ENCODE assay signal across 1 cellular context in genomic region chrX:23841847-23842522, GRCh38.
A peak's percentile ranks its signal among the peaks of the same experiment; 100 is the strongest.
TF ChIP-seq lines count a peak whose summit lies in the region.

No MANE protein-coding gene starts in this region.

TF ChIP-seq in HepG2, 621 proteins besides CTCF, POLR2A, EP300 and RAD21 (continued from another document and continues in another):
- TF ChIP-seq ELK4 (CRISPR knock-in tag; IDR thresholded peaks at IDR 0.05; ENCODE audit: borderline replicate concordance) = no peak
- TF ChIP-seq ZNF609 (CRISPR knock-in tag; IDR thresholded peaks at IDR 0.05; ENCODE audit: borderline replicate concordance) = peak; percentile 82; the same call in 1 of the 2 replicates
- TF ChIP-seq MXD3 (CRISPR knock-in tag; IDR thresholded peaks at IDR 0.05) = no peak
- TF ChIP-seq TFE3 (CRISPR knock-in tag; IDR thresholded peaks at IDR 0.05) = 0 out of 2 replicates have a peak, but pooled peaks have one; percentile 30
- TF ChIP-seq RCOR2 (CRISPR knock-in tag; IDR thresholded peaks at IDR 0.05) = peak; percentile 74
- TF ChIP-seq PBX3 (CRISPR knock-in tag; IDR thresholded peaks at IDR 0.05; ENCODE audit: borderline replicate concordance) = no peak
- TF ChIP-seq MYNN (CRISPR knock-in tag; IDR thresholded peaks at IDR 0.05; ENCODE audit: low read depth) = no peak
- no peak for TF ChIP-seq SMAD9 (CRISPR knock-in tag; IDR thresholded peaks at IDR 0.05)
- TF ChIP-seq LCORL (IDR thresholded peaks at IDR 0.05) = 0 out of 2 replicates have a peak, but pooled peaks have one; percentile 17
- TF ChIP-seq LCORL (CRISPR knock-in tag; IDR thresholded peaks at IDR 0.05) = peak; percentile 86
- peak; percentile 84 for TF ChIP-seq FOXA3 (CRISPR knock-in tag; IDR thresholded peaks at IDR 0.05)
- TF ChIP-seq FOXM1 (CRISPR knock-in tag; IDR thresholded peaks at IDR 0.05) = no peak
- TF ChIP-seq TEAD2 (CRISPR knock-in tag; IDR thresholded peaks at IDR 0.05) = no peak
- TF ChIP-seq ZFP90 (CRISPR knock-in tag; IDR thresholded peaks at IDR 0.05; ENCODE audit: borderline replicate concordance) = no peak
- TF ChIP-seq ZNF260 (CRISPR knock-in tag; IDR thresholded peaks at IDR 0.05; ENCODE audit: borderline replicate concordance, low read depth) = no peak
- 0 out of 2 replicates have a peak, but pooled peaks have one; percentile 26 for TF ChIP-seq JUN (CRISPR knock-in tag; IDR thresholded peaks at IDR 0.05)
- TF ChIP-seq ZFP36L2 (CRISPR knock-in tag; IDR thresholded peaks at IDR 0.05) = no peak
- TF ChIP-seq MAZ (IDR thresholded peaks at IDR 0.05; ENCODE audit: borderline replicate concordance, low read depth, low read length) = no peak
- TF ChIP-seq MAZ (CRISPR knock-in tag; IDR thresholded peaks at IDR 0.05; ENCODE audit: low read depth) = no peak
- peak; percentile 45; the same call in 1 of the 2 replicates for TF ChIP-seq ELF1 (CRISPR knock-in tag; IDR thresholded peaks at IDR 0.05)
- no peak for TF ChIP-seq ZNF550 (CRISPR knock-in tag; IDR thresholded peaks at IDR 0.05; ENCODE audit: borderline replicate concordance)
- TF ChIP-seq ZNF558 (CRISPR knock-in tag; IDR thresholded peaks at IDR 0.05; ENCODE audit: borderline replicate concordance) = no peak; the same call in 1 of the 2 replicates
- peak; percentile 39; the same call in 1 of the 2 replicates for TF ChIP-seq RERE (CRISPR knock-in tag; IDR thresholded peaks at IDR 0.05; ENCODE audit: low read depth)
- TF ChIP-seq SP140L (CRISPR knock-in tag; IDR thresholded peaks at IDR 0.05; ENCODE audit: borderline replicate concordance) = no peak
- TF ChIP-seq TCF7L2 (IDR thresholded peaks at IDR 0.05; ENCODE audit: low read depth, low read length) = peak; percentile 28; the same call in 1 of the 2 replicates
- TF ChIP-seq HNF4A (CRISPR knock-in tag; IDR thresholded peaks at IDR 0.05) = peak; percentile 42; the same call in 1 of the 2 replicates
- TF ChIP-seq HBP1 (CRISPR knock-in tag; IDR thresholded peaks at IDR 0.05; ENCODE audit: low read depth) = no peak
- TF ChIP-seq PAXIP1 (CRISPR knock-in tag; conservative IDR thresholded peaks at IDR 0.05) = peak; percentile 92
- no peak for TF ChIP-seq GMEB2 (CRISPR knock-in tag; IDR thresholded peaks at IDR 0.05; ENCODE audit: low read depth)
